21 cellular contexts compared by ENCODE assay signal in genomic region chr12:104683831-104684503, GRCh38.
DNase-seq lines count a peak whose midpoint lies in the region; ATAC-seq, FAIRE-seq and TF ChIP-seq lines count a peak whose summit lies in the region.
"Had no signal": no experiment of that assay in that cellular context is flagged by ENCODE, and none has a peak within 500 bp of the region (broad histone marks: within the 10 kb centered on the region; RNA-seq: fewer than 3 reads in every experiment).

No MANE protein-coding gene starts in this region.

- intact Hi-C loops in activated CD4-positive, alpha-beta T cell treated with anti-CD3 and anti-CD28 coated beads, Interleukin-2, amount 10 ng/mL, durations not matched to agents 24 days and 14 days (cut with micrococcal nuclease), result loop anchor here (1.0 to 5.0 kb wide), 2 partner anchors 11 to 303 kb away; partner anchors contain the start of gene NOPCHAP1
- intact Hi-C loops in tibial artery (cut with DNase I; ENCODE audit: low total_unique reads) (no loop called here), prostate gland (cut with DNase I) (no loop called here), gastrocnemius medialis (cut with DNase I; ENCODE audit: low total_unique reads) (no loop called here)

- no peak overlapping the region for H2BK15ac ChIP-seq in H1 (ENCODE audit: low read length)

- 97% methylated on average over 5 of the region's 5 CpGs; no CpG with 5 or more reads in 1 of the 2 experiments for WGBS in H1 (ENCODE audit: extremely low coverage in 1 of 2, insufficient coverage in 1 of 2, insufficient read length in 1 of 2, insufficient replicate concordance in 2 of 2, low coverage in 1 of 2, low lambda C conversion rate in 2 of 2, missing lambda C conversion rate in 1 of 2), 2 experiments
- 84% methylated on average over 5 of the region's 5 CpGs for WGBS in prostate gland

- TF ChIP-seq EP300 in H1 (IDR thresholded peaks at IDR 0.05; ENCODE audit: borderline replicate concordance in 1 of 2, low read depth in 2 of 2, low read length in 2 of 2), result no peak

- H3K27ac Mint-ChIP-seq in activated CD4-positive, alpha-beta T cell treated with anti-CD3 and anti-CD28 coated beads, Interleukin-2, amount 10 ng/mL, durations not matched to agents 24 days and 14 days, result peak overlapping the region; percentile 90

- no peak overlapping the region for H2AK5ac ChIP-seq in H1 (ENCODE audit: low read depth, low read length)

- H4K8ac ChIP-seq in H1 (ENCODE audit: extremely low read depth, insufficient read depth, low read length), result no peak overlapping the region

- FAIRE-seq in H1 (lab: Jason Lieb, UNC), result no peak
- FAIRE-seq: endothelial cell of umbilical vein, G401.6, K562 had no signal

- no peak overlapping the region for H4K5ac ChIP-seq in H1 (ENCODE audit: insufficient read length, low read depth, low read length)

- no peaks in the 10 kb centered on the region for H3K9me3 Mint-ChIP-seq in activated CD4-positive, alpha-beta T cell treated with anti-CD3 and anti-CD28 coated beads, Interleukin-2, amount 10 ng/mL, durations not matched to agents 24 days and 14 days
- H3K9me3 Mint-ChIP-seq: activated B cell treated with CpG ODN at 0.5 μM for 24 hours had no signal

- H3K14ac ChIP-seq in H1 (ENCODE audit: insufficient read length), result no peak overlapping the region

- H3K27ac ChIP-seq in KOPT-K1 (ENCODE audit: low read depth, low read length, poor library complexity, severe bottlenecking) (peak overlapping the region; percentile 95), H1 (ENCODE audit: low read depth, low read length) (no peak overlapping the region), neutrophil (peak overlapping the region; percentile 92), tibial artery (no peak overlapping the region), prostate gland (no peak overlapping the region), gastrocnemius medialis (no peak overlapping the region)
- H3K27ac ChIP-seq: coronary artery, foreskin keratinocyte, psoas muscle, RWPE1 had no signal

- ATAC-seq in gastrocnemius medialis, result no peak
- ATAC-seq: foreskin keratinocyte, K562, psoas muscle had no signal

- H3K9me3 ChIP-seq in KOPT-K1 (ENCODE audit: insufficient read depth, low read length, poor library complexity, severe bottlenecking) (no peaks in the 10 kb centered on the region), H1 (ENCODE audit: insufficient read depth in 2 of 2, low read depth in 1 of 2, low read length in 1 of 2) (no peaks in the 10 kb centered on the region), neutrophil (no peaks in the 10 kb centered on the region), tibial artery (no peaks in the 10 kb centered on the region), prostate gland (no peaks in the 10 kb centered on the region), gastrocnemius medialis (no peaks in the 10 kb centered on the region)
- H3K9me3 ChIP-seq: psoas muscle had no signal

- H3K4me3 ChIP-seq in H1 (ENCODE audit: extremely low read depth in 1 of 4, insufficient read depth in 2 of 4, low read depth in 3 of 4, low read length in 4 of 4) (no peak overlapping the region), neutrophil (ENCODE audit: low read depth in 1 of 2, low read length in 1 of 2) (peak overlapping the region in 1 of 2 experiments; percentile 56), tibial artery (no peak overlapping the region), prostate gland (no peak overlapping the region), gastrocnemius medialis (no peak overlapping the region)
- H3K4me3 ChIP-seq: coronary artery, K562, psoas muscle had no signal

- peak overlapping the region; percentile 11 for H3K56ac ChIP-seq in H1 (replicated peaks; ENCODE audit: insufficient read length, low read depth, low read length)

- H4K20me1 ChIP-seq in H1 (replicated peaks in 1 of 2; ENCODE audit: control insufficient read depth in 1 of 2, insufficient read depth in 2 of 2, low read length in 2 of 2), result no peaks in the 10 kb centered on the region

- H2BK20ac ChIP-seq in H1 (ENCODE audit: low read length), result no peak overlapping the region

- TF ChIP-seq CTCF in H1 (IDR thresholded peaks at IDR 0.05; ENCODE audit: control extremely low read depth in 1 of 3, insufficient read depth in 1 of 3, low read depth in 1 of 3, low read length in 3 of 3), result no peak
- no peak for TF ChIP-seq CTCF in neutrophil (IDR thresholded peaks at IDR 0.05)
- TF ChIP-seq CTCF in tibial artery (IDR thresholded peaks at IDR 0.05), result no peak
- TF ChIP-seq CTCF in prostate gland (IDR thresholded peaks at IDR 0.05), result no peak
- TF ChIP-seq CTCF in gastrocnemius medialis (IDR thresholded peaks at IDR 0.05 in 4 of 5, conservative IDR thresholded peaks at IDR 0.05 in 1 of 5), result no peak

- H2AFZ ChIP-seq in H1 (ENCODE audit: low read length), result no peak overlapping the region

- H3K9ac ChIP-seq in H1 (replicated peaks in 1 of 4; ENCODE audit: extremely low read depth in 1 of 4, low read depth in 3 of 4, low read length in 3 of 4), result no peak overlapping the region

- no peak for DNase-seq in activated CD4-positive, alpha-beta T cell treated with anti-CD3 and anti-CD28 coated beads, Interleukin-2, amount 10 ng/mL, durations not matched to agents 24 days and 14 days
- DNase-seq in activated CD4-positive, alpha-beta T cell treated with anti-CD3 and anti-CD28 coated beads for 1 hour, result no peak
- no peak for DNase-seq in H1 (ENCODE audit: low read depth in 1 of 2, low spot score in 2 of 2)
- DNase-seq in tibial artery, result no peak
- DNase-seq in prostate gland (ENCODE audit: low spot score), result no peak
- DNase-seq in gastrocnemius medialis, result no peak
- DNase-seq: activated B cell treated with CpG ODN at 0.5 μM for 24 hours; activated T-cell treated with anti-CD3 and anti-CD28 coated beads, Interleukin-2, amount 50 U/mL, for 48 hours; aorta; foreskin keratinocyte; NCI-H1092 treated with DMSO at 0.1 percent for 48 hours; psoas muscle; stimulated activated naive CD4-positive, alpha-beta T cell treated with Interleukin-2 at 50 U/mL for 16 hours; SW 1271 had no signal

- H3K27me3 ChIP-seq in H1 (replicated peaks in 1 of 4; ENCODE audit: control insufficient read depth in 3 of 4, extremely low read depth in 1 of 4, insufficient read depth in 3 of 4, low read length in 3 of 4) (no peaks in the 10 kb centered on the region), neutrophil (no peaks in the 10 kb centered on the region), tibial artery (no peaks in the 10 kb centered on the region), prostate gland (replicated peaks; ENCODE audit: insufficient read depth) (no peaks in the 10 kb centered on the region), gastrocnemius medialis (no peaks in the 10 kb centered on the region)
- H3K27me3 ChIP-seq: foreskin keratinocyte had no signal

- peaks cover 81% of the 10 kb centered on the region for H3K4me1 Mint-ChIP-seq in activated CD4-positive, alpha-beta T cell treated with anti-CD3 and anti-CD28 coated beads, Interleukin-2, amount 10 ng/mL, durations not matched to agents 24 days and 14 days

- no peaks in the 10 kb centered on the region for H3K79me1 ChIP-seq in H1 (ENCODE audit: low read depth, low read length)

- TF ChIP-seq RAD21 in H1 (IDR thresholded peaks at IDR 0.05 in 1 of 2, conservative IDR thresholded peaks at IDR 0.05 in 1 of 2; ENCODE audit: low read depth in 2 of 2, low read length in 2 of 2), result no peak

- in situ Hi-C loops in gastrocnemius medialis (cut with MboI; ENCODE audit: low sequenced_read_pairs in 4 of 4), result no loop called here

- H3K4me3 Mint-ChIP-seq in activated CD4-positive, alpha-beta T cell treated with anti-CD3 and anti-CD28 coated beads, Interleukin-2, amount 10 ng/mL, durations not matched to agents 24 days and 14 days, result peak overlapping the region; percentile 82
- H3K4me3 Mint-ChIP-seq: activated B cell treated with CpG ODN at 0.5 μM for 24 hours had no signal

- no peaks in the 10 kb centered on the region; a peak in 1 of 4 replicates for H3K79me2 ChIP-seq in H1 (ENCODE audit: control insufficient read depth in 1 of 2, insufficient read depth in 2 of 2, low read length in 2 of 2)

- H3K4ac ChIP-seq in H1 (replicated peaks; ENCODE audit: insufficient read length, low read depth, low read length), result no peak overlapping the region

- no peak overlapping the region for H2BK12ac ChIP-seq in H1 (ENCODE audit: low read depth, low read length)

- no peak for TF ChIP-seq POLR2A in H1 (IDR thresholded peaks at IDR 0.05; ENCODE audit: control extremely low read depth in 1 of 2, low read depth in 2 of 2, low read length in 2 of 2)
- no peak for TF ChIP-seq POLR2A in prostate gland (IDR thresholded peaks at IDR 0.05)
- no peak for TF ChIP-seq POLR2A in gastrocnemius medialis (IDR thresholded peaks at IDR 0.05)

- no peak overlapping the region for H2BK5ac ChIP-seq in H1 (ENCODE audit: low read depth, low read length)

- no peak overlapping the region for H2BK120ac ChIP-seq in H1 (replicated peaks; ENCODE audit: low read depth, low read length)

- H3K4me1 ChIP-seq in H1 (replicated peaks in 1 of 4; ENCODE audit: control insufficient read depth in 3 of 4, insufficient read depth in 4 of 4, low read length in 3 of 4) (peaks cover 0 to 4% (median 0%) of the 10 kb centered on the region in 4 experiments; a peak in 1 of 7 replicates), neutrophil (ENCODE audit: control insufficient read depth in 1 of 2, insufficient read depth in 1 of 2, low read depth in 1 of 2, low read length in 1 of 2) (peaks cover 91 to 99% of the 10 kb centered on the region in 2 experiments), tibial artery (peaks cover 0 to 23% (median 18%) of the 10 kb centered on the region in 4 donors), prostate gland (replicated peaks) (no peaks in the 10 kb centered on the region), gastrocnemius medialis (no peaks in the 10 kb centered on the region)
- H3K4me1 ChIP-seq: psoas muscle had no signal

- no peak overlapping the region for H3K18ac ChIP-seq in H1 (ENCODE audit: extremely low read depth, low read length)

- H3K4me2 ChIP-seq in H1 (ENCODE audit: insufficient read depth in 1 of 2, low read depth in 2 of 2, low read length in 2 of 2), result no peak overlapping the region

- H4K91ac ChIP-seq in H1 (replicated peaks; ENCODE audit: insufficient read length, low read length), result no peak overlapping the region

- POLR2A ChIA-PET in H1 (lab: Charles Lee; ENCODE audit: partially characterized antibody), result no interaction called here

- H3K36me3 Mint-ChIP-seq in activated CD4-positive, alpha-beta T cell treated with anti-CD3 and anti-CD28 coated beads, Interleukin-2, amount 10 ng/mL, durations not matched to agents 24 days and 14 days (ENCODE audit: low read depth), result peaks cover 23% of the 10 kb centered on the region

- H3K27me3 Mint-ChIP-seq in activated CD4-positive, alpha-beta T cell treated with anti-CD3 and anti-CD28 coated beads, Interleukin-2, amount 10 ng/mL, durations not matched to agents 24 days and 14 days, result no peaks in the 10 kb centered on the region
- H3K27me3 Mint-ChIP-seq: activated B cell treated with CpG ODN at 0.5 μM for 24 hours had no signal

- H3K23me2 ChIP-seq in H1 (ENCODE audit: low read depth, low read length), result no peaks in the 10 kb centered on the region; the same call in 1 of the 2 replicates

- CTCF ChIA-PET in H1 (lab: Charles Lee; ENCODE audit: partially characterized antibody), result interaction anchor here (0.7 to 2.0 kb wide), 5 partner anchors 21 to 370 kb away, joined by 3 to 5 read pairs (median 4); no protein-coding TSS in a partner anchor

- no peak overlapping the region for H3K23ac ChIP-seq in H1 (ENCODE audit: insufficient read length)

- peaks cover 9% of the 10 kb centered on the region for H3K36me3 ChIP-seq in KOPT-K1 (ENCODE audit: insufficient read depth, low read length)
- no peaks in the 10 kb centered on the region for H3K36me3 ChIP-seq in H1 (ENCODE audit: control insufficient read depth in 2 of 4, insufficient read depth in 4 of 4, low read length in 3 of 4)
- no peaks in the 10 kb centered on the region for H3K36me3 ChIP-seq in neutrophil
- H3K36me3 ChIP-seq in tibial artery, result no peaks in the 10 kb centered on the region
- no peaks in the 10 kb centered on the region for H3K36me3 ChIP-seq in prostate gland
- no peaks in the 10 kb centered on the region for H3K36me3 ChIP-seq in gastrocnemius medialis

Comparison
In these comparisons a context has a peak if more than half of its experiments do, and no peak if none do; other contexts are left out.
1. H3K27ac ChIP-seq: peak in KOPT-K1 (single experiment) and neutrophil (single experiment); none in H1 (single experiment), tibial artery (0 of 2), prostate gland (0 of 2) and gastrocnemius medialis (0 of 4).